Comparison of ENCODE assay signal across 8 cellular contexts in the genomic region with DNA sequence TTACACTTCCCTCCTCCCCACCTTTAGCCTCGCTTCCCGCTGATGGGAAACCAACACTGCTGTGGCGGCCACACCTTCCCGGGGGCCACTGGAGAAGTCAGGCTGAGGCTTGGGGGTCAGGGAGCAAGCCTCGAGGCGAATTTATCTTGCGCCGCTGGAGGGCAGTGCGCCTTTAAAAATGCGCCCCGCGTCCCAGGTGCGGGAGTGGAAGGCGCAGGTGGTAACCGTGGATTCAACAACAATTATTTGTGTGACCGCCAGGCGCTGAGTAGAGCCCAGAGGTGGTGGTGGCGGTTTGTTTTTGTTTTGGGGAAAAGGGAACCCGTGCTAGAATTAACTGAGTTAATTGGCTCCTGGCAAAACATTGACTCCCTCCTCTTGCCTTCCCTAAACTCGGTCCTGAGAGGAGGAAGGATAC. TPM values are rescaled to one million over a fixed set of nuclear protein-coding genes. Genes with fewer than 3 reads are reported as not detected.
A peak's percentile ranks its signal among the peaks of the same experiment; 100 is the strongest.
DNase-seq lines count a peak whose midpoint lies in the region; ATAC-seq and TF ChIP-seq lines count a peak whose summit lies in the region.

No MANE protein-coding gene starts in this region.

- no peaks in the 10 kb centered on the region for H3K9me3 ChIP-seq in BLaER1 treated with 17β-estradiol and CSF1 and Interleukin-3, amounts not matched to agents 10 nM and 100 nM (replicated peaks in 1 of 11)
- no peaks in the 10 kb centered on the region for H3K9me3 ChIP-seq in thyroid gland

- peaks cover 0 to 23% (median 9%) of the 10 kb centered on the region in 11 experiments; a peak in 12 of 22 replicates for H4K20me1 ChIP-seq in BLaER1 treated with 17β-estradiol and CSF1 and Interleukin-3, amounts not matched to agents 10 nM and 100 nM

- peak overlapping the region; percentile 88 to 99 (median 96) for H3K4me2 ChIP-seq in BLaER1 treated with 17β-estradiol and CSF1 and Interleukin-3, amounts not matched to agents 10 nM and 100 nM

- peak overlapping the region in 3 of 11 experiments; percentile 75 to 85 (median 82); a peak in 6 of 22 replicates for H3K9ac ChIP-seq in BLaER1 treated with 17β-estradiol and CSF1 and Interleukin-3, amounts not matched to agents 10 nM and 100 nM

- H3K4me1 Mint-ChIP-seq in nephron: peaks cover 7% of the 10 kb centered on the region

- no peak for TF ChIP-seq POLR2A in thyroid gland (IDR thresholded peaks at IDR 0.05)

- H3K27ac Mint-ChIP-seq in nephron: no peak overlapping the region

- DNase-seq in HFF-Myc (ENCODE audit: extremely low read depth, low read depth) (no peak), NCI-H510A (lab: John Stamatoyannopoulos, UW) (peak; percentile 77), activated T-cell treated with anti-CD3 and anti-CD28 coated beads for 1 hour (ENCODE audit: low read depth) (peak; percentile 51), thyroid gland (peak; percentile 65 to 66)

- peak overlapping the region; percentile 73 to 80 (median 77) for H3K4me3 Mint-ChIP-seq in nephron

- ATAC-seq in esophagus mucosa: peak; percentile 64
- no peak for ATAC-seq in GM21717 (IDR thresholded peaks at IDR 0.05; ENCODE audit: unreplicated experiment)

- WGBS in thyroid gland, 2 donors: 0 to 4% methylated on average over 20 of the region's 20 CpGs

- H3K36me3 Mint-ChIP-seq in nephron (ENCODE audit: low read depth): no peaks in the 10 kb centered on the region

- peaks cover 86% of the 10 kb centered on the region for H3K27me3 Mint-ChIP-seq in nephron (ENCODE audit: low read depth)

- peaks cover 23 to 44% (median 35%) of the 10 kb centered on the region in 10 experiments for H3K4me1 ChIP-seq in BLaER1 treated with 17β-estradiol and CSF1 and Interleukin-3, amounts not matched to agents 10 nM and 100 nM
- peaks cover 15 to 25% of the 10 kb centered on the region in 2 donors for H3K4me1 ChIP-seq in thyroid gland

- peaks cover 21 to 38% (median 31%) of the 10 kb centered on the region in 11 experiments for H3K27me3 ChIP-seq in BLaER1 treated with 17β-estradiol and CSF1 and Interleukin-3, amounts not matched to agents 10 nM and 100 nM
- peaks cover 9% of the 10 kb centered on the region for H3K27me3 ChIP-seq in thyroid gland

- H3K36me3 ChIP-seq in BLaER1 treated with 17β-estradiol and CSF1 and Interleukin-3, amounts not matched to agents 10 nM and 100 nM: no peaks in the 10 kb centered on the region
- H3K36me3 ChIP-seq in thyroid gland: no peaks in the 10 kb centered on the region

- no peak overlapping the region for H3K27ac ChIP-seq in BLaER1 treated with 17β-estradiol and CSF1 and Interleukin-3, amounts not matched to agents 10 nM and 100 nM
- H3K27ac ChIP-seq in thyroid gland: no peak overlapping the region

- H3K4me3 ChIP-seq in BLaER1 treated with 17β-estradiol and CSF1 and Interleukin-3, amounts not matched to agents 10 nM and 100 nM: peak overlapping the region in 8 of 10 experiments; percentile 37 to 70 (median 62); a peak in 13 of 20 replicates
- no peak overlapping the region for H3K4me3 ChIP-seq in HFF-Myc (replicated peaks; ENCODE audit: low read depth, low read length)
- H3K4me3 ChIP-seq in thyroid gland (replicated peaks in 1 of 3): peak overlapping the region in 1 of 3 donors; percentile 38

- peak; percentile 55 for TF ChIP-seq CTCF in HFF-Myc (IDR thresholded peaks at IDR 0.05; ENCODE audit: low read depth, low read length, missing control alignments)
- peak; percentile 73 to 74 (median 74) for TF ChIP-seq CTCF in nephron (IDR thresholded peaks at IDR 0.05; ENCODE audit: unreplicated experiment in 3 of 3)
- peak in 5 of 6 experiments; percentile 26 to 69 (median 62) for TF ChIP-seq CTCF in thyroid gland (IDR thresholded peaks at IDR 0.05)

- intact Hi-C loops in thyroid gland (cut with DNase I): loop anchor here (10.0 kb wide), 1 partner anchor 384 kb away; no protein-coding TSS in a partner anchor

- H3K9me3 Mint-ChIP-seq in nephron: no peaks in the 10 kb centered on the region

RNA-seq across cellular contexts. Expression of gene CFAP77, which starts 1.1 kb away (rescaled TPM):
- total RNA-seq in esophagus mucosa (not detected), thyroid gland (under 1 TPM in 1 of 4 donors, not detected in 3; 0.44 TPM)

RNA-seq across cellular contexts. Expression of gene TTF1, which starts 4.5 kb away (rescaled TPM):
- total RNA-seq in esophagus mucosa (6.9 TPM), thyroid gland (10 to 100 TPM; 10.8 to 19.3 (median 13.6) TPM)

RNA-seq across cellular contexts. Expression of gene SETX, which starts 56.3 kb away (rescaled TPM):
- 19.1 TPM for total RNA-seq in esophagus mucosa
- 100 to 1,000 TPM; 132 to 192 (median 170) TPM for total RNA-seq in thyroid gland
